ENCODE assay signal across 13 cellular contexts in the genomic region with DNA sequence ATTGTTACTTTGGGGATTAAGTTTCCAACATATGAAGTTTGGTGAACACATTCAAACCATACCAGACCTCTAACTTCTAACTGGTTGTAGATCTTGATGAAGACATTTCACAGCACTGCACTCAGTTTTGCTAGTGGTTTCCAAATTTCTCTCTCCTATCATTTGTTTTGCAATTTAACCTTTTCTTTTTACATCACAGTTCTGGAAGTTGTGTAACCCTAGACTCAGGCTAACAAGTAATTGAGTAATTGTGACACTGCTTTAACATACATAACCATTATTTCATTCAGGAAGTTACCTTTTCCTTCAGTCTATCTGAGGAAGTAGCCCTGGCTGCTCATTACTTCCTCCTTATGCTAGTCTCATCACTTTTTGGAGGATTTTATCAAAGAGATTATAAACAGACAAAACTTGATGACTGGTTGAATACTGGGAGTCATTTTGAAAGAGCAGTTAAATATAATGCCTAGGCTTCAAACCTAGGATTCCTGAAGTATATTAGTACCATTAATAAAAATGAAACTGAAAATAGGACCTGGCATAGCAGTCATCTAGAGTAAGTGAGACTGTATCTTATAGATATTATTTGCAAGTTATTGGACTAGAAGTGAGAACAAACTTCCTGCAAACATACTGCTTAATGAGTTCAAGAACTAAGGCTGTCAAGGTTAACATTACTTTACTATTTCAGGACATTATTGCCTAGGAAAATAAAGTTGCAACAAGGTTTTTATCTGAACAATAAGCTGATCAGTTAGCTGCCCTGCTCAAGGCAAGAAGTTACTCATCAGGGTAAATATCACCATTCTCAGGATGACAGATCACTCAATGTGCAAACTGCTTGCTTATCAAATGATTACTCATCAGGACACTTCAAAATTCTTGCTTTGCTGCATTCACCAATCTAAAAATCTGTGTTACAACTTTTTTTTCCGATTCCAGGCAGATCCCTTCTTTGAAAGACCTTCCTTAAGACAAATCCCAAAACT. TPM values are rescaled to one million over a fixed set of nuclear protein-coding genes. Genes with fewer than 3 reads are reported as not detected.
DNase-seq lines count a peak whose midpoint lies in the region; ATAC-seq, FAIRE-seq and TF ChIP-seq lines count a peak whose summit lies in the region.
"Had no signal": no experiment of that assay in that cellular context is flagged by ENCODE, and none has a peak within 500 bp of the region (broad histone marks: within the 10 kb centered on the region; RNA-seq: fewer than 3 reads in every experiment).

No MANE protein-coding gene starts in this region.

- no peak overlapping the region for H3K4me3 ChIP-seq in A549

- peak overlapping the region; percentile 79 for H3K4me2 ChIP-seq in A549

- peak in 1 of 2 experiments; percentile 83; a peak in 3 of 6 replicates for ATAC-seq in A549
- peak; percentile 68 for ATAC-seq in GM18907 (IDR thresholded peaks at IDR 0.05; ENCODE audit: unreplicated experiment)
- peak; percentile 56 for ATAC-seq in HG03095 (IDR thresholded peaks at IDR 0.05; ENCODE audit: unreplicated experiment)
- no peak for ATAC-seq in HG02970 (IDR thresholded peaks at IDR 0.05; ENCODE audit: low FRiP score, unreplicated experiment)
- ATAC-seq in HG03025 (IDR thresholded peaks at IDR 0.05; ENCODE audit: low FRiP score, unreplicated experiment), result no peak
- ATAC-seq in omental fat pad (ENCODE audit: low FRiP score), result no peak

- CTCF ChIA-PET in A549 (lab: Yijun Ruan, JAX), result no interaction called here

- peaks cover 50% of the 10 kb centered on the region for H3K4me1 ChIP-seq in A549

- TF ChIP-seq RAD21 in A549 (conservative IDR thresholded peaks at IDR 0.05 in 1 of 2, IDR thresholded peaks at IDR 0.05 in 1 of 2), result no peak

- TF ChIP-seq EP300 in A549 (IDR thresholded peaks at IDR 0.05), result no peak

- 6% methylated on average over 1 of the region's 1 CpG for WGBS in A549 (ENCODE audit: missing lambda C conversion rate)

- DNase-seq in A549 (ENCODE audit: low read depth in 1 of 2, low spot score in 1 of 2) (peak in 1 of 2 experiments; percentile 21), SKM-1 (lab: John Stamatoyannopoulos, UW; ENCODE audit: unreplicated experiment) (peak; percentile 48), omental fat pad (ENCODE audit: low spot score) (no peak), amniotic stem cell (lab: John Stamatoyannopoulos, UW) (no peak)
- DNase-seq: activated CD4-positive, alpha-beta T cell treated with anti-CD3 and anti-CD28 coated beads, Interleukin-2, amount 50 U/mL, for 1 hour; endodermal cell; stimulated activated CD4-positive, alpha-beta T cell treated with anti-CD3 and anti-CD28 coated beads, Interleukin-2, amount 100 ng/mL, for 24 hours had no signal

- no peak for TF ChIP-seq POLR2A in A549 (IDR thresholded peaks at IDR 0.05; ENCODE audit: low read length)

- FAIRE-seq in A549 (lab: Jason Lieb, UNC), result peak; percentile 99
- FAIRE-seq: H1 had no signal

- no peaks in the 10 kb centered on the region for H3K9me3 ChIP-seq in A549

- POLR2A ChIA-PET in A549 (lab: Yijun Ruan, JAX), result no interaction called here

- no peak for TF ChIP-seq CTCF in A549 (IDR thresholded peaks at IDR 0.05)
- no peak for TF ChIP-seq CTCF in omental fat pad (IDR thresholded peaks at IDR 0.05)

- peak overlapping the region; percentile 45 to 53; a peak in 4 of 6 replicates for H3K27ac ChIP-seq in A549

TF ChIP-seq in A549, 52 proteins besides CTCF, POLR2A, EP300 and RAD21:
- TF ChIP-seq JUNB (IDR thresholded peaks at IDR 0.05), result peak; percentile 63
- TF ChIP-seq, protein P1, sequence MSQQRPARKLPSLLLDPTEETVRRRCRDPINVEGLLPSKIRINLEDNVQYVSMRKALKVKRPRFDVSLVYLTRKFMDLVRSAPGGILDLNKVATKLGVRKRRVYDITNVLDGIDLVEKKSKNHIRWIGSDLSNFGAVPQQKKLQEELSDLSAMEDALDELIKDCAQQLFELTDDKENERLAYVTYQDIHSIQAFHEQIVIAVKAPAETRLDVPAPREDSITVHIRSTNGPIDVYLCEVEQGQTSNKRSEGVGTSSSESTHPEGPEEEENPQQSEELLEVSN (IDR thresholded peaks at IDR 0.05; ENCODE audit: borderline replicate concordance, low read depth), result no peak
- peak in 1 of 2 experiments; percentile 42; a peak in 2 of 4 replicates for TF ChIP-seq CEBPB (IDR thresholded peaks at IDR 0.05)
- TF ChIP-seq SMC3 (IDR thresholded peaks at IDR 0.05), result no peak
- peak; percentile 44; the same call in 1 of the 2 replicates for TF ChIP-seq FOSL2 (IDR thresholded peaks at IDR 0.05)
- TF ChIP-seq FOSL2 (CRISPR knock-in tag; IDR thresholded peaks at IDR 0.05), result peak; percentile 62
- TF ChIP-seq HEYL (CRISPR knock-in tag; IDR thresholded peaks at IDR 0.05), result no peak
- peak; percentile 17; the same call in 1 of the 2 replicates for TF ChIP-seq GATA3 (IDR thresholded peaks at IDR 0.05; ENCODE audit: borderline replicate concordance)

RNA-seq across cellular contexts. Expression of gene TEX13C, which starts 25.6 kb away (rescaled TPM):
- polyA plus RNA-seq in A549 (2011; rRNA removed) (0.03 TPM in 1 of 2 replicates, not detected in the other), A549 (2017; fragmentation: RNase III; extraction: RNeasy Plus Mini Kit Qiagen cat#74134 plus additional on column Dnase treatment) (not detected in 3 replicates)
- polyA plus RNA-seq in A549 (2012; cell fraction: cytosol; rRNA removed), result 0.01 and 0.03 TPM in 2 replicates
- polyA plus RNA-seq in A549 (2012; cell fraction: nucleus; rRNA removed), result not detected in 2 replicates
- 0.04 TPM in 1 of 2 replicates, not detected in the other for polyA minus RNA-seq in A549 (2011; rRNA and poly(A)+ RNA removed)
- total RNA-seq in omental fat pad, result not detected
- total RNA-seq: endodermal cell had no signal
- polyA plus RNA-seq: BJ had no signal

Comparison
In these comparisons a context has a peak if more than half of its experiments do, and no peak if none do; other contexts are left out.
1. ATAC-seq: peak in GM18907 (single experiment) and HG03095 (single experiment); none in HG02970 (single experiment), HG03025 (single experiment) and omental fat pad (single experiment).